Comparison of ENCODE assay signal across 12 cellular contexts in genomic region chr20:61252601-61253263, GRCh38. TPM values are rescaled to one million over a fixed set of nuclear protein-coding genes. Genes with fewer than 3 reads are reported as not detected.
A peak's percentile ranks its signal among the peaks of the same experiment; 100 is the strongest.
DNase-seq lines count a peak whose midpoint lies in the region; ATAC-seq, FAIRE-seq and TF ChIP-seq lines count a peak whose summit lies in the region.
"Had no signal": no experiment of that assay in that cellular context is flagged by ENCODE, and none has a peak within 500 bp of the region (broad histone marks: within the 10 kb centered on the region; RNA-seq: fewer than 3 reads in every experiment).

No MANE protein-coding gene starts in this region.

- peaks cover 5% of the 10 kb centered on the region for H3K4me1 Mint-ChIP-seq in astrocyte (ENCODE audit: low read depth, unreplicated experiment)
- H3K4me1 Mint-ChIP-seq in activated naive CD4-positive, alpha-beta T cell treated with anti-CD3 and anti-CD28 coated beads for 36 hours (ENCODE audit: low read depth), result peaks cover 2% of the 10 kb centered on the region

- H3K9me3 Mint-ChIP-seq in astrocyte (ENCODE audit: unreplicated experiment), result no peaks in the 10 kb centered on the region
- H3K9me3 Mint-ChIP-seq in activated naive CD4-positive, alpha-beta T cell treated with anti-CD3 and anti-CD28 coated beads for 36 hours, result no peaks in the 10 kb centered on the region

- H3K36me3 Mint-ChIP-seq in astrocyte (ENCODE audit: low read depth, unreplicated experiment), result no peaks in the 10 kb centered on the region
- no peaks in the 10 kb centered on the region for H3K36me3 Mint-ChIP-seq in activated naive CD4-positive, alpha-beta T cell treated with anti-CD3 and anti-CD28 coated beads for 36 hours (ENCODE audit: low read depth)

- peaks cover 50% of the 10 kb centered on the region for H3K27me3 Mint-ChIP-seq in astrocyte (ENCODE audit: low read depth, unreplicated experiment)
- peaks cover 59% of the 10 kb centered on the region for H3K27me3 Mint-ChIP-seq in activated naive CD4-positive, alpha-beta T cell treated with anti-CD3 and anti-CD28 coated beads for 36 hours (ENCODE audit: low read depth)

- H4K20me1 ChIP-seq in astrocyte (ENCODE audit: insufficient read depth, low read length), result no peaks in the 10 kb centered on the region

- H2AFZ ChIP-seq in astrocyte (ENCODE audit: low read depth, low read length), result peak overlapping the region; percentile 63

- DNase-seq in DMS 273 (lab: John Stamatoyannopoulos, UW; ENCODE audit: unreplicated experiment) (peak; percentile 39), DMS 273 treated with DMSO at 0.1 percent for 48 hours (lab: John Stamatoyannopoulos, UW) (no peak), astrocyte (ENCODE audit: low read depth) (no peak), right cardiac atrium (peak in 2 of 3 donors; percentile 51 to 62), NK-92 (lab: John Stamatoyannopoulos, UW; ENCODE audit: unreplicated experiment) (no peak)
- DNase-seq in activated naive CD4-positive, alpha-beta T cell treated with anti-CD3 and anti-CD28 coated beads for 36 hours, result no peak
- DNase-seq: foreskin melanocyte; NCI-H510A; stimulated activated CD4-positive, alpha-beta T cell treated with anti-CD3 and anti-CD28 coated beads, Interleukin-4, amount 100 ng/mL, for 1 hour had no signal

- peak overlapping the region; percentile 19 for H3K27ac ChIP-seq in astrocyte (ENCODE audit: low read depth, low read length)
- H3K27ac ChIP-seq in right cardiac atrium (ENCODE audit: low read length), result no peak overlapping the region
- H3K27ac ChIP-seq: 22Rv1 had no signal

- no peak overlapping the region for H3K4me3 Mint-ChIP-seq in astrocyte (ENCODE audit: unreplicated experiment)
- no peak overlapping the region for H3K4me3 Mint-ChIP-seq in activated naive CD4-positive, alpha-beta T cell treated with anti-CD3 and anti-CD28 coated beads for 36 hours

- H3K9ac ChIP-seq in astrocyte (ENCODE audit: low read length) (peak overlapping the region; percentile 80), skeletal muscle satellite cell (ENCODE audit: low read depth, low read length) (peak overlapping the region; percentile 91)

- FAIRE-seq in astrocyte (lab: Jason Lieb, UNC), result no peak

- H3K9me3 ChIP-seq in astrocyte (ENCODE audit: insufficient read depth, low read depth, low read length), result no peaks in the 10 kb centered on the region
- H3K9me3 ChIP-seq in right cardiac atrium (ENCODE audit: control insufficient read depth, low read length), result no peaks in the 10 kb centered on the region
- H3K9me3 ChIP-seq in skeletal muscle satellite cell (replicated peaks; ENCODE audit: low read length), result no peaks in the 10 kb centered on the region

- intact Hi-C loops in right cardiac atrium (cut with DNase I), result no loop called here
- intact Hi-C loops in activated naive CD4-positive, alpha-beta T cell treated with anti-CD3 and anti-CD28 coated beads for 36 hours (cut with micrococcal nuclease), result no loop called here

- peak overlapping the region; percentile 94 for H3K4me2 ChIP-seq in astrocyte (ENCODE audit: low read length)
- peak overlapping the region; percentile 99 for H3K4me2 ChIP-seq in skeletal muscle satellite cell (ENCODE audit: low read length)

- ATAC-seq in right cardiac atrium (peak; percentile 11 to 34), GM18861 (IDR thresholded peaks at IDR 0.05; ENCODE audit: unreplicated experiment) (no peak)

- no peak for TF ChIP-seq CTCF in astrocyte (IDR thresholded peaks at IDR 0.05; ENCODE audit: insufficient read depth, low read depth, low read length)

- under 1% methylated on average over 87 of the region's 87 CpGs for WGBS in right cardiac atrium

- H3K36me3 ChIP-seq in astrocyte (ENCODE audit: insufficient read depth, low read length), result no peaks in the 10 kb centered on the region
- peaks cover 32% of the 10 kb centered on the region for H3K36me3 ChIP-seq in skeletal muscle satellite cell (ENCODE audit: insufficient read depth, low read length)

- H3K27ac Mint-ChIP-seq in astrocyte (ENCODE audit: unreplicated experiment), result no peak overlapping the region
- no peak overlapping the region for H3K27ac Mint-ChIP-seq in activated naive CD4-positive, alpha-beta T cell treated with anti-CD3 and anti-CD28 coated beads for 36 hours

- CTCF ChIA-PET in activated naive CD4-positive, alpha-beta T cell treated with anti-CD3 and anti-CD28 coated beads for 36 hours (lab: Charles Lee), result no interaction called here

- peaks cover 12% of the 10 kb centered on the region for H3K79me2 ChIP-seq in astrocyte (ENCODE audit: insufficient read depth, low read length)

- H3K27me3 ChIP-seq in astrocyte (ENCODE audit: insufficient read depth, low read length), result peaks cover 18% of the 10 kb centered on the region
- peaks cover 3% of the 10 kb centered on the region for H3K27me3 ChIP-seq in right cardiac atrium (ENCODE audit: control insufficient read depth, insufficient read depth)
- H3K27me3 ChIP-seq in skeletal muscle satellite cell (ENCODE audit: control insufficient read depth, insufficient read depth, low read length), result peaks cover 10% of the 10 kb centered on the region

- H3K4me3 ChIP-seq in astrocyte (ENCODE audit: insufficient read depth, low read depth, low read length) (peak overlapping the region; percentile 65), right cardiac atrium (ENCODE audit: low read length) (peak overlapping the region; percentile 55), skeletal muscle satellite cell (ENCODE audit: low read length) (peak overlapping the region; percentile 83)

- H3K4me1 ChIP-seq in astrocyte (ENCODE audit: insufficient read depth, low read length) (peaks cover 38% of the 10 kb centered on the region), right cardiac atrium (ENCODE audit: control insufficient read depth, insufficient read depth, low read length) (no peaks in the 10 kb centered on the region), skeletal muscle satellite cell (ENCODE audit: control insufficient read depth, insufficient read depth, low read length) (peaks cover 27% of the 10 kb centered on the region)

RNA-seq across cellular contexts. Expression of gene CDH4, which starts 0.7 kb away (rescaled TPM):
- 3.2 and 3.5 TPM in 2 replicates for total RNA-seq in astrocyte
- total RNA-seq in right cardiac atrium, result 1 to 10 TPM in 1 of 4 donors, under 1 TPM in 3; 0.21 to 1.0 (median 0.59) TPM
- 0.32 TPM for polyA plus RNA-seq in right cardiac atrium
- total RNA-seq in skeletal muscle satellite cell (2012; rRNA removed), result 2.0 and 2.5 TPM in 2 replicates
- under 1 TPM; 0.10 to 0.15 TPM for total RNA-seq in activated naive CD4-positive, alpha-beta T cell treated with anti-CD3 and anti-CD28 coated beads for 36 hours

Comparison
In these comparisons a context has a peak if more than half of its experiments do, and no peak if none do; other contexts are left out.
1. DNase-seq: peak in DMS 273 (single experiment) and right cardiac atrium (2 of 3); none in DMS 273 treated with DMSO at 0.1 percent for 48 hours (single experiment), astrocyte (single experiment), NK-92 (single experiment) and activated naive CD4-positive, alpha-beta T cell treated with anti-CD3 and anti-CD28 coated beads for 36 hours (single experiment).
2. Peak in every context shown above with its lines, with median percentiles within 50 percentile points of each other: H3K4me3 ChIP-seq.